Comparison of ENCODE assay signal across 24 cellular contexts in the genomic region with DNA sequence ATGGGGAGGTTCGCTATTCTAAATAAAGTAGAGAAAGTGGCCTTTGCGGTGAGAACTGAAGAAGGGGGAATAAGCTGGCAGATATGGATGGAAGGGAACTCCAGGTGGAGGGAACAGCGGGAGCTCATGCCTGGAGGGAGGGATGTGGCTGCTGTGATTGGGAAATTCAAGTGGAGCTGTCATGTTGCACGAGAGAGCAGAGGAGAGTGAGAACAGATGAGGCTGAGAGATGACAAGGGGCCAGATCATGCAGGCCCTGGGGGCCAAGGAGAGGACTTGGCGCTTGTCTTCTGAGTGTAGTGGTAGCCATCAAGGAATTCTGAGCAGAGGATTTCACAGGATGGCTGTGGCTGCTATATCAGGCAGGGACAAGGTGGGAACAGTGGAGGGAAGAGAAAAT. TPM values are rescaled to one million over a fixed set of nuclear protein-coding genes. Genes with fewer than 3 reads are reported as not detected.
DNase-seq lines count a peak whose midpoint lies in the region; ATAC-seq and TF ChIP-seq lines count a peak whose summit lies in the region.
"Had no signal": no experiment of that assay in that cellular context is flagged by ENCODE, and none has a peak within 500 bp of the region (broad histone marks: within the 10 kb centered on the region; RNA-seq: fewer than 3 reads in every experiment).

No MANE protein-coding gene starts in this region.

- no peaks in the 10 kb centered on the region for H3K9me3 Mint-ChIP-seq in progenitor cell of endocrine pancreas (ENCODE audit: low read depth)
- H3K9me3 Mint-ChIP-seq: GM23338, HFFc6 had no signal

- H3K4me1 ChIP-seq in heart left ventricle: peaks cover 0 to 3% (median 0%) of the 10 kb centered on the region in 12 donors
- no peaks in the 10 kb centered on the region for H3K4me1 ChIP-seq in right atrium auricular region
- H3K4me1 ChIP-seq: HAP-1 had no signal

- no peak for TF ChIP-seq POLR2A in heart left ventricle (IDR thresholded peaks at IDR 0.05)

- peaks cover 2% of the 10 kb centered on the region for H3K4me1 Mint-ChIP-seq in T-helper 17 cell
- H3K4me1 Mint-ChIP-seq in progenitor cell of endocrine pancreas (ENCODE audit: low read depth): peaks cover 7% of the 10 kb centered on the region
- H3K4me1 Mint-ChIP-seq: CD8-positive, alpha-beta memory T cell; GM23338 had no signal

- ATAC-seq in heart left ventricle (peak in 3 of 4 donors; percentile 75 to 86 (median 77)), T-helper 17 cell (no peak), GM21360 (IDR thresholded peaks at IDR 0.05; ENCODE audit: unreplicated experiment) (no peak)
- ATAC-seq: GM23338, K562, PC-3 had no signal

- H3K27ac ChIP-seq in heart left ventricle: no peak overlapping the region
- H3K27ac ChIP-seq in right atrium auricular region: no peak overlapping the region
- H3K27ac ChIP-seq in dorsolateral prefrontal cortex: no peak overlapping the region
- H3K27ac ChIP-seq: C4-2B had no signal

- H3K27me3 ChIP-seq in heart left ventricle (no peaks in the 10 kb centered on the region), right atrium auricular region (no peaks in the 10 kb centered on the region), dorsolateral prefrontal cortex (no peaks in the 10 kb centered on the region)

- H3K27ac Mint-ChIP-seq in T-helper 17 cell: peak overlapping the region; percentile 19
- H3K27ac Mint-ChIP-seq in progenitor cell of endocrine pancreas: peak overlapping the region; percentile 33
- H3K27ac Mint-ChIP-seq: CD8-positive, alpha-beta memory T cell; GM23338; HFFc6 had no signal

- WGBS in heart left ventricle, 4 donors: 69 to 75% (median 71%) methylated on average over 5 of the region's 5 CpGs

- H3K27me3 Mint-ChIP-seq in T-helper 17 cell: no peaks in the 10 kb centered on the region
- no peaks in the 10 kb centered on the region for H3K27me3 Mint-ChIP-seq in progenitor cell of endocrine pancreas
- H3K27me3 Mint-ChIP-seq: CD8-positive, alpha-beta memory T cell had no signal

- intact Hi-C loops in heart left ventricle (cut with DNase I): no loop called here
- intact Hi-C loops in dorsolateral prefrontal cortex (cut with DNase I): no loop called here

- TF ChIP-seq CTCF in heart left ventricle (IDR thresholded peaks at IDR 0.05) (no peak), right atrium auricular region (IDR thresholded peaks at IDR 0.05) (no peak), progenitor cell of endocrine pancreas (IDR thresholded peaks at IDR 0.05; ENCODE audit: unreplicated experiment) (no peak), dorsolateral prefrontal cortex (IDR thresholded peaks at IDR 0.05 in 54 of 56, conservative IDR thresholded peaks at IDR 0.05 in 2 of 56; ENCODE audit: low read depth in 1 of 56, partially characterized antibody in 56 of 56) (no peak)

- H3K36me3 Mint-ChIP-seq in T-helper 17 cell (ENCODE audit: low read depth) (peaks cover 7% of the 10 kb centered on the region), progenitor cell of endocrine pancreas (ENCODE audit: insufficient read depth) (peaks cover 7% of the 10 kb centered on the region)

- no peak overlapping the region for H3K4me3 ChIP-seq in heart left ventricle
- H3K4me3 ChIP-seq in right atrium auricular region: no peak overlapping the region
- no peak overlapping the region for H3K4me3 ChIP-seq in dorsolateral prefrontal cortex
- H3K4me3 ChIP-seq: GM23338, HAP-1, K562 had no signal

- H3K9me3 ChIP-seq in heart left ventricle (no peaks in the 10 kb centered on the region), right atrium auricular region (no peaks in the 10 kb centered on the region), T-helper 17 cell (ENCODE audit: control insufficient read depth, low read length, poor library complexity, severe bottlenecking) (no peaks in the 10 kb centered on the region)
- H3K9me3 ChIP-seq: HAP-1 had no signal

- DNase-seq in heart left ventricle (no peak), right atrium auricular region (ENCODE audit: low spot score) (no peak), T-helper 17 cell (no peak), iPS-NIHi7 (ENCODE audit: extremely low spot score) (peak; percentile 33), progenitor cell of endocrine pancreas (ENCODE audit: low spot score, unreplicated experiment) (no peak), dorsolateral prefrontal cortex (no peak), inferior parietal cortex (ENCODE audit: extremely low spot score) (no peak)
- DNase-seq: CD8-positive, alpha-beta memory T cell; HFFc6; Kasumi-1; NCI-H1105 treated with DMSO at 0.1 percent for 48 hours; NCI-H1694; NCI-H2081; NCI-H345; NCI-H510A treated with DMSO at 0.1 percent for 48 hours; NCI-H82; NK-92 treated with Interleukin-12 subunit alpha and Interleukin-12 subunit beta, amount 100 ng/mL, for 24 hours; PC-3; SHP77 had no signal

- no peak overlapping the region for H3K4me3 Mint-ChIP-seq in T-helper 17 cell
- no peak overlapping the region for H3K4me3 Mint-ChIP-seq in progenitor cell of endocrine pancreas (ENCODE audit: low read depth)
- H3K4me3 Mint-ChIP-seq: CD8-positive, alpha-beta memory T cell; GM23338; HFFc6 had no signal

- no peaks in the 10 kb centered on the region for H3K36me3 ChIP-seq in heart left ventricle
- H3K36me3 ChIP-seq in right atrium auricular region: no peaks in the 10 kb centered on the region
- H3K36me3 ChIP-seq: HAP-1 had no signal

RNA-seq across cellular contexts. Expression of gene TGFB3, which starts 35.0 kb away (rescaled TPM):
- total RNA-seq in heart left ventricle (10 to 100 TPM; 13.3 to 44.0 (median 32.1) TPM), right atrium auricular region (10 to 100 TPM; 17.5 to 99.1 TPM), T-helper 17 cell (1 to 10 TPM; 5.8 to 6.5 TPM), progenitor cell of endocrine pancreas (10.3 and 11.7 TPM in 2 replicates), dorsolateral prefrontal cortex (100 to 1,000 TPM in 13 of 120 experiments, 10 to 100 TPM in 107; 15.5 to 151 (median 45.7) TPM)
- polyA plus RNA-seq in heart left ventricle: 1 to 10 TPM; 7.9 to 8.6 TPM

RNA-seq across cellular contexts. Expression of gene IFT43, which starts 38.8 kb away (rescaled TPM):
- 10 to 100 TPM; 22.8 to 39.7 (median 30.8) TPM for total RNA-seq in heart left ventricle
- 10 to 100 TPM; 29.7 to 54.7 TPM for polyA plus RNA-seq in heart left ventricle
- 10 to 100 TPM; 32.6 to 59.0 TPM for total RNA-seq in right atrium auricular region
- total RNA-seq in T-helper 17 cell: 10 to 100 TPM; 10.5 to 12.8 TPM
- 45.1 and 52.1 TPM in 2 replicates for total RNA-seq in progenitor cell of endocrine pancreas
- 10 to 100 TPM; 24.1 to 68.0 (median 40.6) TPM for total RNA-seq in dorsolateral prefrontal cortex

Comparison
In these comparisons a context has a peak if more than half of its experiments do, and no peak if none do; other contexts are left out.
1. ATAC-seq: peak in heart left ventricle (3 of 4); none in T-helper 17 cell (single experiment) and GM21360 (single experiment).